ENCODE assay signal across 9 cellular contexts in the genomic region with DNA sequence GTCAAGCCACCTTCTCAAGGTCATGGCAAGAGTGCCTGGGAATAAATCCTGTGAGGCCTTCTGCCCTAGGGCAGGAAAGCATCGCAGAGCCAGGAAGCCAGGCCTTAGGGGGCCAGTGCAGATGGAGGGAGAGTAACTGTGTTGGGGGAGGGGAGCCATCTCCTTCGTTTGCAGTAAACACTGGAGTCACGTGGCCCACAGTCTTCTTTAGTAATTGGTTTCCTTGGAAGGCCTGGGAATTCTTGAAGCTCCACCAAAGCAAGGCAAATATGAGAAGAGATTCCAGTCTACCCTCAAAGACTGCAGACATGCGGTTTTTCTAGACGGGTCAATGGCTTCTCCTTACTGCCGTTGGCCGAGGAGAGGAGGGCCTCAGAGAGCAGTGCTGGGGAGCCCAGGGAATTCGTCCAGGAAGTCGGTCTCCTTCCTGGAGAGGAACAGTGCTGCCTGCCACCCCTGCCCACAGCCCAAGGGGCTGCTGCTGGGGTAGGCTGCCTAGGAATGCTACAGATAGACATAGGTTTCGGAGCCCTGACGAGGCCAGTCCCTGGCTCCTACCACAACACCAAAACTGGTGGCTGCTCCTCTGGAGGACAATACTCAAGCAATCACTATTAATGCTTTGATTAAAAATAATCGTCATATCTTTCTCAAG. TPM values are rescaled to one million over a fixed set of nuclear protein-coding genes. Genes with fewer than 3 reads are reported as not detected.
A peak's percentile ranks its signal among the peaks of the same experiment; 100 is the strongest.
DNase-seq lines count a peak whose midpoint lies in the region; ATAC-seq and TF ChIP-seq lines count a peak whose summit lies in the region.
"Had no signal": no experiment of that assay in that cellular context is flagged by ENCODE, and none has a peak within 500 bp of the region (broad histone marks: within the 10 kb centered on the region; RNA-seq: fewer than 3 reads in every experiment).

No MANE protein-coding gene starts in this region.

- H3K4me1 ChIP-seq in A673 (ENCODE audit: insufficient read depth, low read length, poor library complexity, severe bottlenecking) (peaks cover 44% of the 10 kb centered on the region), GM23338 (ENCODE audit: insufficient read depth) (peaks cover 65% of the 10 kb centered on the region), Peyer's patch (peaks cover 0 to 65% (median 10%) of the 10 kb centered on the region in 4 donors)

- peaks cover 20% of the 10 kb centered on the region for H3K36me3 ChIP-seq in A673 (ENCODE audit: insufficient read depth, low read length, poor library complexity, severe bottlenecking)
- H3K36me3 ChIP-seq in GM23338 (ENCODE audit: insufficient read depth): peaks cover 5% of the 10 kb centered on the region
- peaks cover 0 to 19% (median 0%) of the 10 kb centered on the region in 3 donors for H3K36me3 ChIP-seq in Peyer's patch

- H3K9me3 Mint-ChIP-seq in GM23338: no peaks in the 10 kb centered on the region; the same call in 2 of the 3 replicates
- no peaks in the 10 kb centered on the region for H3K9me3 Mint-ChIP-seq in memory B cell

- H3K4me1 Mint-ChIP-seq in GM23338: peaks cover 76% of the 10 kb centered on the region
- H3K4me1 Mint-ChIP-seq in memory B cell: peaks cover 39% of the 10 kb centered on the region

- H3K27ac Mint-ChIP-seq in GM23338 (peak overlapping the region; percentile 52; the same call in 1 of the 2 replicates), memory B cell (peak overlapping the region; percentile 95)

- no peak for TF ChIP-seq POLR2A in Peyer's patch (IDR thresholded peaks at IDR 0.05)

- H2AFZ ChIP-seq in GM23338: no peak overlapping the region

- H3K9me3 ChIP-seq in A673 (ENCODE audit: low read depth, low read length, poor library complexity, severe bottlenecking) (no peaks in the 10 kb centered on the region), Peyer's patch (no peaks in the 10 kb centered on the region)

- DNase-seq in A673 (ENCODE audit: low spot score) (peak; percentile 60), GM23338 (ENCODE audit: low spot score) (peak; percentile 88), cerebellar cortex (ENCODE audit: low spot score) (peak; percentile 61), memory B cell (ENCODE audit: low spot score in 2 of 2) (no peak), Peyer's patch (no peak)
- DNase-seq in stimulated activated CD4-positive, alpha-beta T cell treated with anti-CD3 and anti-CD28 coated beads, Interleukin-12 subunit alpha, Interleukin-12 subunit beta, amount 100 ng/mL, for 4 hours: no peak
- DNase-seq: NCI-H1436 had no signal

- CTCF ChIA-PET in A673 (lab: Charles Lee): no interaction called here

- H3K4me3 ChIP-seq in A673 (ENCODE audit: low read depth, low read length, poor library complexity, severe bottlenecking): no peak overlapping the region
- H3K4me3 ChIP-seq in GM23338: peak overlapping the region; percentile 34; the same call in 1 of the 2 replicates
- H3K4me3 ChIP-seq in Peyer's patch: no peak overlapping the region

- H4K20me1 ChIP-seq in GM23338 (replicated peaks; ENCODE audit: insufficient read depth): peaks cover 46% of the 10 kb centered on the region

- peaks cover 64% of the 10 kb centered on the region for H3K36me3 Mint-ChIP-seq in GM23338 (ENCODE audit: low read depth)
- H3K36me3 Mint-ChIP-seq in memory B cell: peaks cover 2% of the 10 kb centered on the region

- H3K27me3 ChIP-seq in A673 (replicated peaks; ENCODE audit: insufficient read depth, low read depth, low read length, poor library complexity): no peaks in the 10 kb centered on the region
- H3K27me3 ChIP-seq in GM23338 (ENCODE audit: insufficient read depth): no peaks in the 10 kb centered on the region
- no peaks in the 10 kb centered on the region for H3K27me3 ChIP-seq in Peyer's patch

- TF ChIP-seq CTCF in A673 (conservative IDR thresholded peaks at IDR 0.05; ENCODE audit: low read depth, low read length) (no peak), GM23338 (conservative IDR thresholded peaks at IDR 0.05; ENCODE audit: low read depth in 2 of 2) (no peak), Peyer's patch (IDR thresholded peaks at IDR 0.05) (no peak)

- H3K27ac ChIP-seq in A673 (ENCODE audit: low read depth, low read length, poor library complexity, severe bottlenecking) (peak overlapping the region; percentile 65), GM23338 (ENCODE audit: low read depth) (peak overlapping the region; percentile 78), Peyer's patch (no peak overlapping the region)

- BruUV-seq in A673 (replicated peaks; lab: Mats Ljungman, UMichigan): no TSS peak

- ATAC-seq in GM23338 (peak; percentile 56), memory B cell (ENCODE audit: low read depth) (no peak), HG03135 (IDR thresholded peaks at IDR 0.05; ENCODE audit: unreplicated experiment) (no peak), HG02884 (IDR thresholded peaks at IDR 0.05; ENCODE audit: unreplicated experiment) (no peak)

- H3K9me2 ChIP-seq in GM23338 (ENCODE audit: insufficient read depth): no peaks in the 10 kb centered on the region

- no peaks in the 10 kb centered on the region for H3F3A ChIP-seq in GM23338 (replicated peaks; ENCODE audit: low read depth)

- intact Hi-C loops in A673 (cut with micrococcal nuclease; ENCODE audit: unreplicated experiment): no loop called here

- H3K27me3 Mint-ChIP-seq in GM23338 (ENCODE audit: insufficient read depth, low read depth, poor library complexity): peaks cover 13% of the 10 kb centered on the region
- H3K27me3 Mint-ChIP-seq in memory B cell: no peaks in the 10 kb centered on the region

- POLR2A ChIA-PET in A673 (lab: Charles Lee; ENCODE audit: low non-redundant PET): no interaction called here

- peaks cover 95% of the 10 kb centered on the region for H3K79me2 ChIP-seq in GM23338 (replicated peaks; ENCODE audit: insufficient read depth)

- peak overlapping the region; percentile 56 for H3K4me2 ChIP-seq in GM23338

- H3K4me3 Mint-ChIP-seq in GM23338: peak overlapping the region; percentile 33; the same call in 2 of the 3 replicates
- no peak overlapping the region for H3K4me3 Mint-ChIP-seq in memory B cell

TF ChIP-seq in GM23338, 12 proteins besides CTCF, POLR2A, EP300 and RAD21:
- TF ChIP-seq POLR2AphosphoS5 (IDR thresholded peaks at IDR 0.05; ENCODE audit: low read depth): 0 out of 2 replicates have a peak, but pooled peaks have one; percentile 15
- TF ChIP-seq ZNF331 (CRISPR knock-in tag; IDR thresholded peaks at IDR 0.05; ENCODE audit: low read depth): no peak
- TF ChIP-seq JUNB (IDR thresholded peaks at IDR 0.05; ENCODE audit: unreplicated experiment): no peak
- no peak for TF ChIP-seq EZH2phosphoT487 (IDR thresholded peaks at IDR 0.05; ENCODE audit: unreplicated experiment)

RNA-seq across cellular contexts. Expression of gene ANP32A, which starts 30.6 kb away (rescaled TPM):
- total RNA-seq in A673 (2021): 331 and 370 TPM in 2 replicates
- total RNA-seq in GM23338 (2014; rRNA removed; shearing (Covaris generic)): 190 and 204 TPM in 2 replicates
- 291 and 304 TPM in 2 replicates for polyA plus RNA-seq in GM23338 (2016; fragmentation: Nextera tagmentation; extraction: Ambion mirVana)
- 10 to 100 TPM; 38.2 to 90.8 (median 40.1) TPM for total RNA-seq in Peyer's patch

Comparison
In these comparisons a context has a peak if more than half of its experiments do, and no peak if none do; other contexts are left out.
1. DNase-seq: peak in A673 (single experiment), GM23338 (single experiment) and cerebellar cortex (single experiment); none in memory B cell (0 of 2), stimulated activated CD4-positive, alpha-beta T cell treated with anti-CD3 and anti-CD28 coated beads, Interleukin-12 subunit alpha, Interleukin-12 subunit beta, amount 100 ng/mL, for 4 hours (single experiment) and Peyer's patch (0 of 3).
2. H3K27ac ChIP-seq: peak in A673 (single experiment) and GM23338 (single experiment); none in Peyer's patch (0 of 4).